8 cellular contexts compared by ENCODE assay signal in genomic region chr11:20158597-20159257, GRCh38. TPM values are rescaled to one million over a fixed set of nuclear protein-coding genes. Genes with fewer than 3 reads are reported as not detected.
A peak's percentile ranks its signal among the peaks of the same experiment; 100 is the strongest.
DNase-seq lines count a peak whose midpoint lies in the region; ATAC-seq, FAIRE-seq and TF ChIP-seq lines count a peak whose summit lies in the region.

No MANE protein-coding gene starts in this region.

- ATAC-seq in HG03571 (IDR thresholded peaks at IDR 0.05; ENCODE audit: unreplicated experiment): no peak

- CTCF ChIA-PET in A673 (lab: Charles Lee): no interaction called here

- 3 to 5% methylated on average over 33 of the region's 33 CpGs for WGBS in testis, 2 donors

- BruUV-seq in A673 (replicated peaks; lab: Mats Ljungman, UMichigan): no TSS peak

- DNase-seq in A673 (ENCODE audit: low spot score) (peak; percentile 33), HFF-Myc (ENCODE audit: extremely low read depth, low read depth) (peak; percentile 21), astrocyte of the hippocampus (ENCODE audit: low read depth, low spot score) (peak; percentile 89), kidney (peak; percentile 75), testis (peak; percentile 73), BE2C (no peak), NCI-H82 treated with DMSO at 0.1 percent for 48 hours (lab: John Stamatoyannopoulos, UW; ENCODE audit: unreplicated experiment) (no peak)

- TF ChIP-seq POLR2A in testis (IDR thresholded peaks at IDR 0.05): no peak

- intact Hi-C loops in A673 (cut with micrococcal nuclease; ENCODE audit: unreplicated experiment): no loop called here
- intact Hi-C loops in kidney (cut with DNase I): no loop called here
- intact Hi-C loops in testis (cut with DNase I; ENCODE audit: low total_unique reads): no loop called here

- H3K9me3 ChIP-seq in A673 (ENCODE audit: low read depth, low read length, poor library complexity, severe bottlenecking): no peaks in the 10 kb centered on the region
- no peaks in the 10 kb centered on the region for H3K9me3 ChIP-seq in kidney (ENCODE audit: control insufficient read depth in 1 of 2, low read length in 2 of 2)
- H3K9me3 ChIP-seq in testis: no peaks in the 10 kb centered on the region
- H3K9me3 ChIP-seq in BE2C: no peaks in the 10 kb centered on the region

- no peak overlapping the region for H3K27ac ChIP-seq in A673 (ENCODE audit: low read depth, low read length, poor library complexity, severe bottlenecking)
- no peak overlapping the region for H3K27ac ChIP-seq in kidney (ENCODE audit: low read depth in 2 of 2, low read length in 2 of 2)
- no peak overlapping the region for H3K27ac ChIP-seq in testis

- H3K36me3 ChIP-seq in A673 (ENCODE audit: insufficient read depth, low read length, poor library complexity, severe bottlenecking) (no peaks in the 10 kb centered on the region), kidney (ENCODE audit: control insufficient read depth in 1 of 2, insufficient read depth in 2 of 2, low read length in 2 of 2) (no peaks in the 10 kb centered on the region), testis (ENCODE audit: low read depth, missing control alignments) (no peaks in the 10 kb centered on the region), BE2C (no peaks in the 10 kb centered on the region)

- H3K4me1 ChIP-seq in A673 (ENCODE audit: insufficient read depth, low read length, poor library complexity, severe bottlenecking) (no peaks in the 10 kb centered on the region), kidney (ENCODE audit: control insufficient read depth in 1 of 2, insufficient read depth in 1 of 2, low read depth in 1 of 2, low read length in 2 of 2) (peaks cover 0 to 7% of the 10 kb centered on the region in 2 donors), testis (peaks cover 9% of the 10 kb centered on the region), BE2C (no peaks in the 10 kb centered on the region; the same call in 1 of the 2 replicates)

- POLR2A ChIA-PET in A673 (lab: Charles Lee; ENCODE audit: low non-redundant PET): no interaction called here

- no peak for TF ChIP-seq CTCF in A673 (conservative IDR thresholded peaks at IDR 0.05; ENCODE audit: low read depth, low read length)
- no peak for TF ChIP-seq CTCF in HFF-Myc (IDR thresholded peaks at IDR 0.05; ENCODE audit: low read depth, low read length, missing control alignments)
- no peak for TF ChIP-seq CTCF in kidney (IDR thresholded peaks at IDR 0.05; ENCODE audit: borderline replicate concordance, extremely low read depth, insufficient read depth)
- no peak for TF ChIP-seq CTCF in testis (IDR thresholded peaks at IDR 0.05)
- TF ChIP-seq CTCF in BE2C (IDR thresholded peaks at IDR 0.05; ENCODE audit: low read depth, low read length): no peak

- H3K9ac ChIP-seq in kidney (ENCODE audit: low read length in 2 of 2): no peak overlapping the region

- no peak overlapping the region for H3K4me3 ChIP-seq in A673 (ENCODE audit: low read depth, low read length, poor library complexity, severe bottlenecking)
- no peak overlapping the region for H3K4me3 ChIP-seq in HFF-Myc (replicated peaks; ENCODE audit: low read depth, low read length)
- H3K4me3 ChIP-seq in kidney (ENCODE audit: low read length in 2 of 2): no peak overlapping the region
- H3K4me3 ChIP-seq in testis: no peak overlapping the region
- H3K4me3 ChIP-seq in BE2C (ENCODE audit: low read depth, low read length): no peak overlapping the region

- no peak for FAIRE-seq in kidney (lab: Jason Lieb, UNC)

- H3K27me3 ChIP-seq in A673 (replicated peaks; ENCODE audit: insufficient read depth, low read depth, low read length, poor library complexity) (peaks cover 94% of the 10 kb centered on the region), testis (no peaks in the 10 kb centered on the region), BE2C (peaks cover 59% of the 10 kb centered on the region)

RNA-seq across cellular contexts. Expression of gene DBX1, which starts 1.5 kb away (rescaled TPM):
- total RNA-seq in A673 (2021) (not detected in 2 replicates), kidney (not detected), testis (not detected)
- polyA plus RNA-seq in kidney (ENCODE audit: insufficient read depth, low read depth, low replicate concordance) (not detected), testis (ENCODE audit: insufficient read depth, low read depth, low replicate concordance) (not detected)
- not detected for polyA plus RNA-seq in BE2C (2012; ENCODE audit: insufficient read depth, insufficient read length, low read depth)

Comparison
In these comparisons a context has a peak if more than half of its experiments do, and no peak if none do; other contexts are left out.
1. DNase-seq: peak in A673 (single experiment), HFF-Myc (single experiment), astrocyte of the hippocampus (single experiment), kidney (single experiment) and testis (single experiment); none in BE2C (single experiment) and NCI-H82 treated with DMSO at 0.1 percent for 48 hours (single experiment).